8 cellular contexts compared by ENCODE assay signal in the genomic region with DNA sequence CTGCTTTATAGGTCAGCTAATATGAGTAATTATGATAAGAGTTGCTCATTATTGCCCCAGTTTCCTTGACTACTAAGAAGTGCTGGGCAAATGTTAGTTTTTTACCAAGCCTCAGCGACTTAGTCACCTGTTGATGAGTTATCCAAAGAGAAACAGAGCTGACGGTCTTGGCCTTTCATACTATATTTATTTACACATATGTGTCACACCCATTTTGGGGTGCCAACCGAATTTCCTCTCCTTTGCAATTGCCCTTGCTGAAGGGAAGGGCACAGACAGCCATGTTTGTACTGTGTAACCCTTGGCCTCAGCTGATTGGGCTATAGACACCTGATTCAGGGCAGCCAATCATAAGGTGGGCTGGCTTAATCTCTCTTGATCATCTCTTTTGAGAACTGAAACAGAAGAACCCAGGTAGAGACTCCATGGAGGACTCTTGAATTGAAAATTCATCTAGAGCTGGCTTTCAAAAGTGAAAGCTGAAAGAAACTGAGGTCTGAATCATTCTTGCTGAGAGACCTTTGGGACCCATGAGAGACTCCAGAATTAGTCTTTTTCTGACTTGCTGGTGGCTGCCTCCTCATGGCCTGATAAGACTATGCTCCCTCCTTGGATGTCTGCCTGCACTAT.
DNase-seq lines count a peak whose midpoint lies in the region; ATAC-seq lines count a peak whose summit lies in the region.

No MANE protein-coding gene starts in this region.

- H3K36me3 Mint-ChIP-seq in activated CD4-positive, alpha-beta memory T cell treated with anti-CD3 and anti-CD28 coated beads for 36 hours, result no peaks in the 10 kb centered on the region

- H3K27me3 Mint-ChIP-seq in activated CD4-positive, alpha-beta memory T cell treated with anti-CD3 and anti-CD28 coated beads for 36 hours, result no peaks in the 10 kb centered on the region

- ATAC-seq in HG03060 (IDR thresholded peaks at IDR 0.05; ENCODE audit: low read depth, unreplicated experiment), result peak; percentile 36

- CTCF ChIA-PET in activated CD4-positive, alpha-beta memory T cell treated with anti-CD3 and anti-CD28 coated beads for 36 hours (lab: Charles Lee), result interaction anchor here (0.5 to 1.3 kb wide), 4 partner anchors 75 to 225 kb away, joined by 3 to 5 read pairs (median 4); no protein-coding TSS in a partner anchor

- peak overlapping the region; percentile 91 for H3K27ac Mint-ChIP-seq in activated CD4-positive, alpha-beta memory T cell treated with anti-CD3 and anti-CD28 coated beads for 36 hours

- no peaks in the 10 kb centered on the region for H3K9me3 Mint-ChIP-seq in activated CD4-positive, alpha-beta memory T cell treated with anti-CD3 and anti-CD28 coated beads for 36 hours

- H3K4me1 Mint-ChIP-seq in activated CD4-positive, alpha-beta memory T cell treated with anti-CD3 and anti-CD28 coated beads for 36 hours (ENCODE audit: low read depth), result peaks cover 32% of the 10 kb centered on the region

- intact Hi-C loops in activated CD4-positive, alpha-beta memory T cell treated with anti-CD3 and anti-CD28 coated beads for 36 hours (cut with micrococcal nuclease), result loop anchor here (1.0 to 2.0 kb wide), 8 partner anchors 25 to 238 kb away; partner anchors contain the start of gene EIF1AX

- no peak overlapping the region for H3K4me3 Mint-ChIP-seq in activated CD4-positive, alpha-beta memory T cell treated with anti-CD3 and anti-CD28 coated beads for 36 hours

- DNase-seq in NCI-H1092 treated with DMSO at 0.1 percent for 48 hours (lab: John Stamatoyannopoulos, UW) (peak; percentile 10), NCI-H1092 (lab: John Stamatoyannopoulos, UW) (no peak), iPS-NIHi7 (ENCODE audit: extremely low spot score) (no peak), NCI-H1930 (lab: John Stamatoyannopoulos, UW) (no peak), NCI-H526 (lab: John Stamatoyannopoulos, UW) (no peak)
- DNase-seq in activated CD4-positive, alpha-beta memory T cell treated with anti-CD3 and anti-CD28 coated beads for 36 hours, result peak; percentile 62
- DNase-seq in stimulated activated CD4-positive, alpha-beta T cell treated with anti-CD3 and anti-CD28 coated beads, Interleukin-15, amount 100 ng/mL, for 48 hours (ENCODE audit: low read depth in 2 of 2), result peak; percentile 23 to 33

- POLR2A ChIA-PET in activated CD4-positive, alpha-beta memory T cell treated with anti-CD3 and anti-CD28 coated beads for 36 hours (lab: Charles Lee), result interaction anchor here (0.7 to 1.4 kb wide), 5 partner anchors 37 to 172 kb away, joined by 3 read pairs; no protein-coding TSS in a partner anchor

Comparison
In these comparisons a context has a peak if more than half of its experiments do, and no peak if none do; other contexts are left out.
1. DNase-seq: peak in NCI-H1092 treated with DMSO at 0.1 percent for 48 hours (single experiment), activated CD4-positive, alpha-beta memory T cell treated with anti-CD3 and anti-CD28 coated beads for 36 hours (single experiment) and stimulated activated CD4-positive, alpha-beta T cell treated with anti-CD3 and anti-CD28 coated beads, Interleukin-15, amount 100 ng/mL, for 48 hours (2 of 2); none in NCI-H1092 (single experiment), iPS-NIHi7 (single experiment), NCI-H1930 (0 of 2) and NCI-H526 (0 of 2).